In the genomic region with DNA sequence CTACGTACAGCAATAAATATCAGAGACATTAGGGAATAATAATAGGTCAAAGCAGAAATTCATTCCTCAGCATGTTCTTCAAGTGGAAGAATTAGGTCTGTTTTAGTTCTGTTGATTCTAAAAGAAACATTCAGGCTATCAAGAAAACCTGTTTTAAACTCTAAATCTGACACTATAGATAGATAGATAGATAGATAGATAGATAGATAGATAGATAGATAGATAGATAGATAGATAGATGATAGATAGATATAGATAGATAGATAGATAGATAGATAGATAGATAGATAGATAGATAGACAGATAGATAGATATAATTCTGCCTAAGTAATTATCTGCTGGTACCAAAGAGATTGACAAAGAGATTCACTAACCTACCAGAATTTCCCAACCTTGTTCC, we compare ENCODE assay signal across 1 cellular context.
TF ChIP-seq lines count a peak whose summit lies in the region.

No MANE protein-coding gene starts in this region.

TF ChIP-seq in K562, 482 proteins besides CTCF, POLR2A, EP300 and RAD21 (continued from another document):
- peak; percentile 94 for TF ChIP-seq DACH1 (IDR thresholded peaks at IDR 0.05; ENCODE audit: partially characterized antibody)
- TF ChIP-seq, protein P1, sequence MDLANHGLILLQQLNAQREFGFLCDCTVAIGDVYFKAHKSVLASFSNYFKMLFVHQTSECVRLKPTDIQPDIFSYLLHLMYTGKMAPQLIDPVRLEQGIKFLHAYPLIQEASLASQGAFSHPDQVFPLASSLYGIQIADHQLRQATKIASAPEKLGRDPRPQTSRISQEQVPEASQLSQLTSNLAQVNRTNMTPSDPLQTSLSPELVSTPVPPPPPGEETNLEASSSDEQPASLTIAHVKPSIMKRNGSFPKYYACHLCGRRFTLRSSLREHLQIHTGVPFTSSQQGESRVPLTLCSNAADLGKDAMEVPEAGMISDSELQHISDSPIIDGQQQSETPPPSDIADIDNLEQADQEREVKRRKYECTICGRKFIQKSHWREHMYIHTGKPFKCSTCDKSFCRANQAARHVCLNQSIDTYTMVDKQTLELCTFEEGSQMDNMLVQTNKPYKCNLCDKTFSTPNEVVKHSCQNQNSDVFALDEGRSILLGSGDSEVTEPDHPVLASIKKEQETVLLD (IDR thresholded peaks at IDR 0.05), result peak; percentile 25; the same call in 1 of the 2 replicates
